26 cellular contexts compared by ENCODE assay signal in the genomic region with DNA sequence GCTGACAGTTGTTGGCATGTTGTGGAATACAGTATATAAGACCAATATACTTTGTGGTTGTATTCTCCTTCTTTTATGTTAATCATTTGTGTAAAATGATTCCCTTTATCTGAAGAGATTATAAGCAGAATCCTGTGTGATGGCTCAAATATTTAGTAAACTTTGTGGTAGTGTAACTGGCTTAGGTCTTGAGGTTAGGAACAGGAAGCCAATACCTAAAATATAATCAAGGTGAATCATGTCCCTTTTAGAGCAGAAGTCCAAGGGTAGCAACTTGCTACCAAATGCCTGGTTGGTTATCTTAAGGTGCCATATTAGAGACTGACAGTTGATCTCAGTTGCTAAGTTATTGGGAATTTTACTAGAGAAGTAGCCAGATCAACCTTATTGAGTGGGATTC.
DNase-seq lines count a peak whose midpoint lies in the region; ATAC-seq, FAIRE-seq and TF ChIP-seq lines count a peak whose summit lies in the region.
"Had no signal": no experiment of that assay in that cellular context is flagged by ENCODE, and none has a peak within 500 bp of the region (broad histone marks: within the 10 kb centered on the region; RNA-seq: fewer than 3 reads in every experiment).

No MANE protein-coding gene starts in this region.

- H3K27ac ChIP-seq in AG04450 (ENCODE audit: low read depth, low read length) (no peak overlapping the region), astrocyte (ENCODE audit: low read depth, low read length) (no peak overlapping the region), upper lobe of right lung (no peak overlapping the region)
- H3K27ac ChIP-seq: A549, BLaER1, breast epithelium, coronary artery, esophagus muscularis mucosa, neural progenitor cell, prostate gland, SJSA1 had no signal

- no peak overlapping the region for H3K9ac ChIP-seq in astrocyte (ENCODE audit: low read length)
- H3K9ac ChIP-seq: BLaER1, neural progenitor cell had no signal

- H3K27me3 ChIP-seq in AG04450 (ENCODE audit: control insufficient read depth, insufficient read depth, low read length) (no peaks in the 10 kb centered on the region), astrocyte (ENCODE audit: insufficient read depth, low read length) (no peaks in the 10 kb centered on the region), upper lobe of right lung (no peaks in the 10 kb centered on the region)
- H3K27me3 ChIP-seq: BLaER1, breast epithelium, esophagus muscularis mucosa, neural progenitor cell, SJSA1 had no signal

- H3K4me3 ChIP-seq in AG04450 (ENCODE audit: low read depth, low read length) (no peak overlapping the region), astrocyte (ENCODE audit: insufficient read depth, low read depth, low read length) (no peak overlapping the region), upper lobe of right lung (no peak overlapping the region)
- H3K4me3 ChIP-seq: A549, BLaER1, breast epithelium, coronary artery, esophagus muscularis mucosa, lung, neural progenitor cell, prostate gland, SJSA1 had no signal

- intact Hi-C loops in upper lobe of right lung (cut with DNase I): no loop called here
- intact Hi-C loops in activated T-helper 1 cell treated with anti-CD3 and anti-CD28 coated beads, Interleukin-12 subunit alpha, Interleukin-12 subunit beta, Interleukin-2, Interleukin-4 antibody, amounts not matched to agents 30 ng/mL and 10 ng/mL and 1 ng/mL, durations not matched to agents 14 hours and 24 hours and 36 hours (cut with micrococcal nuclease): no loop called here
- intact Hi-C loops in left colon (cut with DNase I, micrococcal nuclease): no loop called here

- DNase-seq in AG04450 (ENCODE audit: low read depth, low spot score) (peak; percentile 20), H54 (ENCODE audit: insufficient read length, low spot score) (peak; percentile 8), astrocyte (ENCODE audit: low read depth) (peak; percentile 42), iris pigment epithelial cell (ENCODE audit: low read depth) (peak; percentile 67), upper lobe of right lung (no peak), left colon (no peak), NCI-H1048 (lab: John Stamatoyannopoulos, UW) (no peak)
- DNase-seq in activated T-helper 1 cell treated with anti-CD3 and anti-CD28 coated beads, Interleukin-12 subunit alpha, Interleukin-12 subunit beta, Interleukin-2, Interleukin-4 antibody, amounts not matched to agents 30 ng/mL and 10 ng/mL and 1 ng/mL, durations not matched to agents 14 hours and 24 hours and 36 hours (ENCODE audit: low spot score): no peak
- DNase-seq: activated CD4-positive, alpha-beta T cell treated with anti-CD3 and anti-CD28 coated beads for 36 hours; activated T-cell treated with anti-CD3 and anti-CD28 coated beads, Interleukin-2, amount 50 U/mL, for 24 hours; Caco-2; DMS79 treated with DMSO at 0.1 percent for 48 hours; effector memory CD8-positive, alpha-beta T cell; KBM-7; NCI-H524 treated with DMSO at 0.1 percent for 48 hours had no signal

- no peak for FAIRE-seq in H54 (lab: Jason Lieb, UNC)
- peak; percentile 39 for FAIRE-seq in astrocyte (lab: Jason Lieb, UNC)
- FAIRE-seq: A549, GM12891 had no signal

- peaks cover 10% of the 10 kb centered on the region for H3K4me1 Mint-ChIP-seq in astrocyte (ENCODE audit: low read depth, unreplicated experiment)
- H3K4me1 Mint-ChIP-seq in activated T-helper 1 cell treated with anti-CD3 and anti-CD28 coated beads, Interleukin-12 subunit alpha, Interleukin-12 subunit beta, Interleukin-2, Interleukin-4 antibody, amounts not matched to agents 30 ng/mL and 10 ng/mL and 1 ng/mL, durations not matched to agents 14 hours and 24 hours and 36 hours (ENCODE audit: low read depth): no peaks in the 10 kb centered on the region
- H3K4me1 Mint-ChIP-seq: activated CD4-positive, alpha-beta T cell treated with anti-CD3 and anti-CD28 coated beads for 36 hours; neural progenitor cell had no signal

- TF ChIP-seq POLR2A in H54 (IDR thresholded peaks at IDR 0.05; ENCODE audit: low read depth, low read length): no peak

- POLR2A ChIA-PET in AG04450 (lab: Yijun Ruan, JAX): interaction anchor here (0.6 kb wide), 1 partner anchor 58 kb away, joined by 3 read pairs; no protein-coding TSS in a partner anchor

- H4K20me1 ChIP-seq in astrocyte (ENCODE audit: insufficient read depth, low read length): no peaks in the 10 kb centered on the region
- H4K20me1 ChIP-seq: BLaER1 had no signal

- no peak overlapping the region for H3K27ac Mint-ChIP-seq in astrocyte (ENCODE audit: unreplicated experiment)
- no peak overlapping the region for H3K27ac Mint-ChIP-seq in activated T-helper 1 cell treated with anti-CD3 and anti-CD28 coated beads, Interleukin-12 subunit alpha, Interleukin-12 subunit beta, Interleukin-2, Interleukin-4 antibody, amounts not matched to agents 30 ng/mL and 10 ng/mL and 1 ng/mL, durations not matched to agents 14 hours and 24 hours and 36 hours
- H3K27ac Mint-ChIP-seq: activated CD4-positive, alpha-beta T cell treated with anti-CD3 and anti-CD28 coated beads for 36 hours; activated T-cell treated with anti-CD3 and anti-CD28 coated beads, Interleukin-2, amount 50 U/mL, for 24 hours; effector memory CD8-positive, alpha-beta T cell; neural progenitor cell; T-helper 1 cell treated with Interleukin-12 subunit alpha and Interleukin-12 subunit beta and Interleukin-4 antibody, amounts not matched to agents 30 μg/mL and 1 μg/mL, for 36 hours had no signal

- H3K36me3 Mint-ChIP-seq in astrocyte (ENCODE audit: low read depth, unreplicated experiment): no peaks in the 10 kb centered on the region
- no peaks in the 10 kb centered on the region for H3K36me3 Mint-ChIP-seq in activated T-helper 1 cell treated with anti-CD3 and anti-CD28 coated beads, Interleukin-12 subunit alpha, Interleukin-12 subunit beta, Interleukin-2, Interleukin-4 antibody, amounts not matched to agents 30 ng/mL and 10 ng/mL and 1 ng/mL, durations not matched to agents 14 hours and 24 hours and 36 hours (ENCODE audit: low read depth)
- H3K36me3 Mint-ChIP-seq: neural progenitor cell had no signal

- peaks cover 1% of the 10 kb centered on the region for H3K27me3 Mint-ChIP-seq in astrocyte (ENCODE audit: low read depth, unreplicated experiment)
- no peaks in the 10 kb centered on the region for H3K27me3 Mint-ChIP-seq in activated T-helper 1 cell treated with anti-CD3 and anti-CD28 coated beads, Interleukin-12 subunit alpha, Interleukin-12 subunit beta, Interleukin-2, Interleukin-4 antibody, amounts not matched to agents 30 ng/mL and 10 ng/mL and 1 ng/mL, durations not matched to agents 14 hours and 24 hours and 36 hours (ENCODE audit: insufficient read depth)
- H3K27me3 Mint-ChIP-seq: activated CD4-positive, alpha-beta T cell treated with anti-CD3 and anti-CD28 coated beads for 36 hours; activated T-cell treated with anti-CD3 and anti-CD28 coated beads, Interleukin-2, amount 50 U/mL, for 24 hours; effector memory CD8-positive, alpha-beta T cell had no signal

- H3K9me3 Mint-ChIP-seq in astrocyte (ENCODE audit: unreplicated experiment): no peaks in the 10 kb centered on the region
- peaks cover 4% of the 10 kb centered on the region for H3K9me3 Mint-ChIP-seq in activated T-helper 1 cell treated with anti-CD3 and anti-CD28 coated beads, Interleukin-12 subunit alpha, Interleukin-12 subunit beta, Interleukin-2, Interleukin-4 antibody, amounts not matched to agents 30 ng/mL and 10 ng/mL and 1 ng/mL, durations not matched to agents 14 hours and 24 hours and 36 hours
- H3K9me3 Mint-ChIP-seq: neural progenitor cell had no signal

- CTCF ChIA-PET in AG04450 (lab: Charles Lee): interaction anchor here (0.6 to 0.7 kb wide), 2 partner anchors 202 to 403 kb away, joined by 3 read pairs; no protein-coding TSS in a partner anchor

- no peak for ATAC-seq in upper lobe of right lung
- no peak for ATAC-seq in left colon
- ATAC-seq: A549; activated CD4-positive, alpha-beta T cell treated with anti-CD3 and anti-CD28 coated beads for 36 hours; effector memory CD8-positive, alpha-beta T cell had no signal

- no peak overlapping the region for H2AFZ ChIP-seq in astrocyte (ENCODE audit: low read depth, low read length)
- H2AFZ ChIP-seq: neural progenitor cell had no signal

- H3K9me3 ChIP-seq in AG04450 (ENCODE audit: control insufficient read depth, insufficient read depth, low read length) (no peaks in the 10 kb centered on the region), astrocyte (ENCODE audit: insufficient read depth, low read depth, low read length) (no peaks in the 10 kb centered on the region), upper lobe of right lung (no peaks in the 10 kb centered on the region)
- H3K9me3 ChIP-seq: A549, BLaER1, breast epithelium, Caco-2, esophagus muscularis mucosa, prostate gland, SJSA1 had no signal

- no peak for TF ChIP-seq CTCF in AG04450 (IDR thresholded peaks at IDR 0.05; ENCODE audit: low read depth, low read length)
- no peak for TF ChIP-seq CTCF in astrocyte (IDR thresholded peaks at IDR 0.05; ENCODE audit: insufficient read depth, low read depth, low read length)
- no peak for TF ChIP-seq CTCF in upper lobe of right lung (IDR thresholded peaks at IDR 0.05)

- no peak overlapping the region for H3K4me2 ChIP-seq in astrocyte (ENCODE audit: low read length)
- H3K4me2 ChIP-seq: A549, BLaER1, neural progenitor cell had no signal

- no peaks in the 10 kb centered on the region for H3K4me1 ChIP-seq in astrocyte (ENCODE audit: insufficient read depth, low read length)
- no peaks in the 10 kb centered on the region for H3K4me1 ChIP-seq in upper lobe of right lung
- H3K4me1 ChIP-seq: A549, BLaER1, breast epithelium, neural progenitor cell, prostate gland, SJSA1 had no signal

- no peaks in the 10 kb centered on the region for H3K79me2 ChIP-seq in astrocyte (ENCODE audit: insufficient read depth, low read length)

- H3K4me3 Mint-ChIP-seq in astrocyte (ENCODE audit: unreplicated experiment): no peak overlapping the region
- no peak overlapping the region for H3K4me3 Mint-ChIP-seq in activated T-helper 1 cell treated with anti-CD3 and anti-CD28 coated beads, Interleukin-12 subunit alpha, Interleukin-12 subunit beta, Interleukin-2, Interleukin-4 antibody, amounts not matched to agents 30 ng/mL and 10 ng/mL and 1 ng/mL, durations not matched to agents 14 hours and 24 hours and 36 hours
- H3K4me3 Mint-ChIP-seq: activated CD4-positive, alpha-beta T cell treated with anti-CD3 and anti-CD28 coated beads for 36 hours; activated T-cell treated with anti-CD3 and anti-CD28 coated beads, Interleukin-2, amount 50 U/mL, for 24 hours; effector memory CD8-positive, alpha-beta T cell; neural progenitor cell; T-helper 1 cell treated with Interleukin-12 subunit alpha and Interleukin-12 subunit beta and Interleukin-4 antibody, amounts not matched to agents 30 μg/mL and 1 μg/mL, for 36 hours had no signal

- no peaks in the 10 kb centered on the region for H3K36me3 ChIP-seq in astrocyte (ENCODE audit: insufficient read depth, low read length)
- no peaks in the 10 kb centered on the region for H3K36me3 ChIP-seq in upper lobe of right lung
- H3K36me3 ChIP-seq: BLaER1, breast epithelium, esophagus muscularis mucosa, neural progenitor cell, prostate gland, SJSA1 had no signal

Comparison
In these comparisons a context has a peak if more than half of its experiments do, and no peak if none do; other contexts are left out.
1. DNase-seq: peak in AG04450 (single experiment), H54 (single experiment), astrocyte (single experiment) and iris pigment epithelial cell (single experiment); none in upper lobe of right lung (single experiment), activated T-helper 1 cell treated with anti-CD3 and anti-CD28 coated beads, Interleukin-12 subunit alpha, Interleukin-12 subunit beta, Interleukin-2, Interleukin-4 antibody, amounts not matched to agents 30 ng/mL and 10 ng/mL and 1 ng/mL, durations not matched to agents 14 hours and 24 hours and 36 hours (single experiment), left colon (0 of 2) and NCI-H1048 (single experiment).